Comparison of ENCODE assay signal across 27 cellular contexts in the genomic region with DNA sequence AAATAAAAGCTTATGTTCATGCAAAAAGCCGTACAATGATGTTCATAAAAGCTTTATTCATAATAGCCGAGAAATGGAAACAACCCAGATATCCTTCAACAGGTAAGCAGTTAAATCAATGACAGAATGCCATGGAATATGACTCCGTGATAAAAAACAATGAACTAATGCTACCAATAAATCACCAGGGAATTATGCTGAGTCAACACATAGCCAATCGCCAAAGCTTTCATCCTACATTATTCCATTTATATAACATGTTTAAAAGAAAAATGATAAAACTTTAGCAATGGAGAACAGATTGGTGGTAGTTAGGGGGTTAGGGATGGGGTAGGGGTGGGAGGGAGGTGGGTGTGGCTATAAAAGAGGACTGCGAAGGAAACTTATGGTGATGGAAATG.
DNase-seq lines count a peak whose midpoint lies in the region; ATAC-seq, FAIRE-seq and TF ChIP-seq lines count a peak whose summit lies in the region.
"Had no signal": no experiment of that assay in that cellular context is flagged by ENCODE, and none has a peak within 500 bp of the region (broad histone marks: within the 10 kb centered on the region; RNA-seq: fewer than 3 reads in every experiment).

No MANE protein-coding gene starts in this region.

- TF ChIP-seq RAD21 in HepG2 (CRISPR knock-in tag; IDR thresholded peaks at IDR 0.05) (no peak), K562 (CRISPR knock-in tag; conservative IDR thresholded peaks at IDR 0.05 in 1 of 2, IDR thresholded peaks at IDR 0.05 in 1 of 2) (no peak)

- no peak for DNase-seq in HepG2 (ENCODE audit: low spot score)
- no peak for DNase-seq in right lobe of liver
- DNase-seq in K562 (ENCODE audit: extremely low read depth in 1 of 4, low spot score in 3 of 4): no peak
- DNase-seq in mesothelial cell of epicardium (ENCODE audit: low spot score in 2 of 2, unreplicated experiment in 2 of 2): no peak
- DNase-seq in activated CD8-positive, alpha-beta memory T cell treated with anti-CD3 and anti-CD28 coated beads, Interleukin-2, amount 50 U/mL, for 4 hours: no peak
- no peak for DNase-seq in cardiac septum (ENCODE audit: low spot score)
- DNase-seq in activated CD8-positive, alpha-beta T cell treated with anti-CD3 and anti-CD28 coated beads, Interleukin-2, amount 10 ng/mL, durations not matched to agents 7 days and 5 days: no peak
- DNase-seq: ACHN; BE2C; C1 segment of cervical spinal cord; CD4-positive, alpha-beta memory T cell; CD4-positive, CD25-positive, alpha-beta regulatory T cell; CD8-positive, alpha-beta memory T cell; COR-L47; DMS 273 treated with DMSO at 0.1 percent for 48 hours; DMS153; DMS53; DMS79; DND-41; EL; GDM1 had no signal

- FAIRE-seq in HepG2 (lab: Jason Lieb, UNC) (no peak), K562 (lab: Jason Lieb, UNC) (no peak)
- FAIRE-seq: GM12878, GM12892, GM18507 had no signal

- TF ChIP-seq CTCF in HepG2 (CRISPR knock-in tag; IDR thresholded peaks at IDR 0.05) (no peak), right lobe of liver (IDR thresholded peaks at IDR 0.05) (no peak), K562 (IDR thresholded peaks at IDR 0.05 in 2 of 3, conservative IDR thresholded peaks at IDR 0.05 in 1 of 3; ENCODE audit: insufficient read depth in 2 of 3, low read depth in 1 of 3, low read length in 3 of 3) (no peak), mesothelial cell of epicardium (IDR thresholded peaks at IDR 0.05; ENCODE audit: unreplicated experiment) (no peak)

- no peaks in the 10 kb centered on the region for H3K9me3 Mint-ChIP-seq in mesothelial cell of epicardium
- no peaks in the 10 kb centered on the region for H3K9me3 Mint-ChIP-seq in activated CD8-positive, alpha-beta T cell treated with anti-CD3 and anti-CD28 coated beads, Interleukin-2, amount 10 ng/mL, durations not matched to agents 7 days and 5 days (ENCODE audit: insufficient read depth)
- H3K9me3 Mint-ChIP-seq: CD14-positive monocyte; CD4-positive, alpha-beta memory T cell; CD4-positive, CD25-positive, alpha-beta regulatory T cell; CD8-positive, alpha-beta memory T cell had no signal

- no peak overlapping the region for H3K4me3 Mint-ChIP-seq in mesothelial cell of epicardium
- H3K4me3 Mint-ChIP-seq in activated CD8-positive, alpha-beta T cell treated with anti-CD3 and anti-CD28 coated beads, Interleukin-2, amount 10 ng/mL, durations not matched to agents 7 days and 5 days: no peak overlapping the region
- H3K4me3 Mint-ChIP-seq: CD14-positive monocyte; CD4-positive, alpha-beta memory T cell; CD4-positive, CD25-positive, alpha-beta regulatory T cell; CD8-positive, alpha-beta memory T cell had no signal

- WGBS in HepG2 (ENCODE audit: low lambda C conversion rate): 75% methylated on average over 5 of the region's 5 CpGs
- 90% methylated on average over 5 of the region's 5 CpGs for WGBS in right lobe of liver (ENCODE audit: insufficient coverage, low coverage, low lambda C conversion rate, missing lambda C conversion rate)
- WGBS in K562 (ENCODE audit: insufficient coverage, low coverage, missing lambda C conversion rate): 7% methylated on average over 5 of the region's 5 CpGs

- no peak overlapping the region for H2AFZ ChIP-seq in HepG2 (ENCODE audit: low read length)
- H2AFZ ChIP-seq in K562 (ENCODE audit: low read depth, low read length): no peak overlapping the region

- intact Hi-C loops in HepG2 (cut with micrococcal nuclease; ENCODE audit: unreplicated experiment) (no loop called here), right lobe of liver (cut with DNase I) (loop anchor here in 1 of 2 donors (10.0 kb wide), 1 partner anchor 430 kb away; no protein-coding TSS in a partner anchor), K562 (cut with micrococcal nuclease) (no loop called here), cardiac septum (cut with DNase I) (no loop called here)

- H3K9me1 ChIP-seq in K562 (ENCODE audit: control insufficient read depth, insufficient read depth, low read length): no peaks in the 10 kb centered on the region

- H3K27me3 Mint-ChIP-seq in mesothelial cell of epicardium (ENCODE audit: low read depth): no peaks in the 10 kb centered on the region
- H3K27me3 Mint-ChIP-seq in activated CD8-positive, alpha-beta T cell treated with anti-CD3 and anti-CD28 coated beads, Interleukin-2, amount 10 ng/mL, durations not matched to agents 7 days and 5 days (ENCODE audit: low read depth): no peaks in the 10 kb centered on the region
- H3K27me3 Mint-ChIP-seq: CD4-positive, alpha-beta memory T cell; CD4-positive, CD25-positive, alpha-beta regulatory T cell had no signal

- peak overlapping the region; percentile 34 for H3K27ac Mint-ChIP-seq in mesothelial cell of epicardium
- H3K27ac Mint-ChIP-seq in activated CD8-positive, alpha-beta T cell treated with anti-CD3 and anti-CD28 coated beads, Interleukin-2, amount 10 ng/mL, durations not matched to agents 7 days and 5 days: no peak overlapping the region
- H3K27ac Mint-ChIP-seq: CD14-positive monocyte; CD4-positive, alpha-beta memory T cell; CD4-positive, CD25-positive, alpha-beta regulatory T cell; CD8-positive, alpha-beta memory T cell had no signal

- BruUV-seq in HepG2 (replicated peaks; lab: Mats Ljungman, UMichigan): no TSS peak
- no TSS peak for BruUV-seq in K562 (replicated peaks; lab: Mats Ljungman, UMichigan)

- no peaks in the 10 kb centered on the region for H4K20me1 ChIP-seq in HepG2 (ENCODE audit: insufficient read depth, low read length)
- no peaks in the 10 kb centered on the region for H4K20me1 ChIP-seq in K562 (replicated peaks; ENCODE audit: control insufficient read depth, insufficient read depth, low read length)

- H3K4me1 ChIP-seq in HepG2 (ENCODE audit: insufficient read depth, low read length): peaks cover 27% of the 10 kb centered on the region
- no peaks in the 10 kb centered on the region for H3K4me1 ChIP-seq in right lobe of liver
- H3K4me1 ChIP-seq in K562 (replicated peaks in 1 of 2; ENCODE audit: control insufficient read depth in 2 of 2, insufficient read depth in 2 of 2, low read length in 2 of 2): no peaks in the 10 kb centered on the region

- POLR2A ChIA-PET in HepG2 (lab: Yijun Ruan, JAX): no interaction called here
- POLR2A ChIA-PET in K562 (lab: Yijun Ruan, JAX): no interaction called here
- POLR2A ChIA-PET in activated CD8-positive, alpha-beta T cell treated with anti-CD3 and anti-CD28 coated beads, Interleukin-2, amount 10 ng/mL, durations not matched to agents 7 days and 5 days (lab: Charles Lee): no interaction called here

- in situ Hi-C loops in HepG2 (cut with HindIII; ENCODE audit: extremely low pct_ligation_motif_present, low pct_unique_long_range_greater_than_20kb): no loop called here
- in situ Hi-C loops in K562 (cut with MboI): no loop called here

- H3K36me3 ChIP-seq in HepG2 (replicated peaks in 1 of 2; ENCODE audit: control insufficient read depth in 1 of 2, insufficient read depth in 2 of 2, low read length in 2 of 2) (no peaks in the 10 kb centered on the region), right lobe of liver (no peaks in the 10 kb centered on the region), K562 (ENCODE audit: control insufficient read depth, insufficient read depth, low read length) (no peaks in the 10 kb centered on the region)
- H3K36me3 ChIP-seq: BE2C, BLaER1 had no signal

- TF ChIP-seq POLR2A in HepG2 (IDR thresholded peaks at IDR 0.05; ENCODE audit: insufficient read depth in 1 of 2, low read depth in 2 of 2, low read length in 2 of 2) (no peak), right lobe of liver (IDR thresholded peaks at IDR 0.05) (no peak), K562 (conservative IDR thresholded peaks at IDR 0.05) (no peak)

- TF ChIP-seq EP300 in HepG2 (IDR thresholded peaks at IDR 0.05; ENCODE audit: low read depth in 2 of 2, low read length in 2 of 2) (no peak), HepG2 (CRISPR knock-in tag; IDR thresholded peaks at IDR 0.05; ENCODE audit: borderline replicate concordance) (no peak), K562 (IDR thresholded peaks at IDR 0.05; ENCODE audit: low read length) (no peak)

- H3K4me3 ChIP-seq in HepG2 (replicated peaks in 1 of 3; ENCODE audit: insufficient read depth in 1 of 3, low read depth in 2 of 3, low read length in 3 of 3) (no peak overlapping the region), right lobe of liver (no peak overlapping the region), K562 (no peak overlapping the region)
- H3K4me3 ChIP-seq: BLaER1, GM12878 had no signal

- H3K36me3 Mint-ChIP-seq in mesothelial cell of epicardium: no peaks in the 10 kb centered on the region
- H3K36me3 Mint-ChIP-seq in activated CD8-positive, alpha-beta T cell treated with anti-CD3 and anti-CD28 coated beads, Interleukin-2, amount 10 ng/mL, durations not matched to agents 7 days and 5 days (ENCODE audit: low read depth): no peaks in the 10 kb centered on the region
- H3K36me3 Mint-ChIP-seq: CD14-positive monocyte; CD4-positive, alpha-beta memory T cell; CD4-positive, CD25-positive, alpha-beta regulatory T cell; CD8-positive, alpha-beta memory T cell had no signal

- H3K9ac ChIP-seq in HepG2 (ENCODE audit: insufficient read depth, low read depth, low read length) (no peak overlapping the region), K562 (ENCODE audit: insufficient read depth in 1 of 2, low read depth in 2 of 2, low read length in 2 of 2) (no peak overlapping the region)
- H3K9ac ChIP-seq: BLaER1 had no signal

- H3K27ac ChIP-seq in HepG2 (ENCODE audit: extremely low read length, insufficient read depth, low read length) (no peak overlapping the region), right lobe of liver (no peak overlapping the region), K562 (ENCODE audit: extremely low read depth, low read depth, low read length) (no peak overlapping the region)
- H3K27ac ChIP-seq: 22Rv1, BLaER1 had no signal

- H3K79me2 ChIP-seq in HepG2 (ENCODE audit: insufficient read depth, low read length) (no peaks in the 10 kb centered on the region), K562 (ENCODE audit: control insufficient read depth, insufficient read depth, low read length) (no peaks in the 10 kb centered on the region)

- H3K9me3 ChIP-seq in HepG2 (ENCODE audit: low read length): no peaks in the 10 kb centered on the region
- H3K9me3 ChIP-seq in right lobe of liver: no peaks in the 10 kb centered on the region
- H3K9me3 ChIP-seq in K562 (replicated peaks; ENCODE audit: control insufficient read depth, insufficient read depth, low read depth, low read length): no peaks in the 10 kb centered on the region
- H3K9me3 ChIP-seq: BE2C, BLaER1 had no signal

- H3K4me1 Mint-ChIP-seq in mesothelial cell of epicardium: peaks cover 80% of the 10 kb centered on the region
- H3K4me1 Mint-ChIP-seq in activated CD8-positive, alpha-beta T cell treated with anti-CD3 and anti-CD28 coated beads, Interleukin-2, amount 10 ng/mL, durations not matched to agents 7 days and 5 days (ENCODE audit: low read depth): no peaks in the 10 kb centered on the region
- H3K4me1 Mint-ChIP-seq: CD14-positive monocyte; CD4-positive, alpha-beta memory T cell; CD4-positive, CD25-positive, alpha-beta regulatory T cell; CD8-positive, alpha-beta memory T cell had no signal

- H3K27me3 ChIP-seq in HepG2 (ENCODE audit: control insufficient read depth in 1 of 2, insufficient read depth in 2 of 2, low read length in 2 of 2) (peaks cover 0 to 2% of the 10 kb centered on the region in 2 experiments; a peak in 1 of 5 replicates), right lobe of liver (no peaks in the 10 kb centered on the region), K562 (ENCODE audit: control insufficient read depth in 2 of 2, insufficient read depth in 2 of 2, low read length in 2 of 2) (peaks cover 0 to 7% of the 10 kb centered on the region in 2 experiments; a peak in 2 of 5 replicates)
- H3K27me3 ChIP-seq: BE2C, BLaER1 had no signal

- H3K4me2 ChIP-seq in HepG2 (ENCODE audit: low read depth, low read length): no peak overlapping the region
- H3K4me2 ChIP-seq in K562 (ENCODE audit: insufficient read depth, low read length): no peak overlapping the region
- H3K4me2 ChIP-seq: BLaER1 had no signal

- ATAC-seq in HepG2 (no peak), right lobe of liver (no peak), K562 (no peak)
- ATAC-seq in activated CD8-positive, alpha-beta T cell treated with anti-CD3 and anti-CD28 coated beads, Interleukin-2, amount 10 ng/mL, durations not matched to agents 7 days and 5 days: no peak
- ATAC-seq: GM12878 had no signal

- CTCF ChIA-PET in HepG2 (lab: Yijun Ruan, JAX; ENCODE audit: low intra/inter-chr PET ratio, low total read pairs): no interaction called here
- CTCF ChIA-PET in K562 (lab: Yijun Ruan, JAX; ENCODE audit: low intra/inter-chr PET ratio): no interaction called here
- CTCF ChIA-PET in activated CD8-positive, alpha-beta T cell treated with anti-CD3 and anti-CD28 coated beads, Interleukin-2, amount 10 ng/mL, durations not matched to agents 7 days and 5 days (lab: Charles Lee): interaction anchor here (0.7 kb wide), 1 partner anchor 9 kb away, joined by 3 read pairs; no protein-coding TSS in a partner anchor

Comparison
In these comparisons a context has a peak if more than half of its experiments do, and no peak if none do; other contexts are left out.
1. Of the 241 proteins assayed by ChIP-seq in both HepG2 and K562: peak only in HepG2: none; only in K562: MAFG; in both: MAFF and MAFK; in neither: 238.